Comparison of ENCODE assay signal across 1 cellular context in genomic region chr5:127055880-127056653, GRCh38.
A peak's percentile ranks its signal among the peaks of the same experiment; 100 is the strongest.
TF ChIP-seq lines count a peak whose summit lies in the region.

No MANE protein-coding gene starts in this region.

TF ChIP-seq in HepG2, 621 proteins besides CTCF, POLR2A, EP300 and RAD21:
- TF ChIP-seq TP53 (CRISPR knock-in tag; conservative IDR thresholded peaks at IDR 0.05) = no peak
- TF ChIP-seq ZSCAN5A (CRISPR knock-in tag; IDR thresholded peaks at IDR 0.05; ENCODE audit: borderline replicate concordance) = peak; percentile 79; the same call in 1 of the 2 replicates
TF ChIP-seq in HepG2: peak in this region for 1.
